ENCODE assay signal across 27 cellular contexts in the genomic region with DNA sequence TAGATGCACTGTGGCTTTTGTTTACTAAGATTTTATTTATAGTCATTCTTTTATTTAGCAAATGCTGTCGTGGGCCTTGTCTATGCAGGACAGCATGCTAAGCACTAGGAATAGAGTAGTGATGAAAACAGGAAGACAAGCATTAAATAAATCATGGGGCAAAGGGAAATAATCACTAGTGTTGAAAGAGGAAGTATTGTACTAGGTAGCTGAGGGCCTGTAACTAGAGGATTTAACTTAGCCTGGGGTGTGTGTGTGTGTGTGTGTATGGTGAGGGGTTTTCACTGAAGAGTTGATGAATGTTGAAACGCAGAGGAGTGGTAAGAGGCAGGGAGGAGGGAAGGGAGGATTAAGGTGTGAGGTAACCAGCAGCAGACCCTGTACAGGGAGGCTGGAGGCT.
DNase-seq lines count a peak whose midpoint lies in the region; ATAC-seq, FAIRE-seq and TF ChIP-seq lines count a peak whose summit lies in the region.
"Had no signal": no experiment of that assay in that cellular context is flagged by ENCODE, and none has a peak within 500 bp of the region (broad histone marks: within the 10 kb centered on the region; RNA-seq: fewer than 3 reads in every experiment).

No MANE protein-coding gene starts in this region.

- H2BK20ac ChIP-seq in H1 (ENCODE audit: low read length) = no peak overlapping the region

- FAIRE-seq in H1 (lab: Jason Lieb, UNC) = no peak
- FAIRE-seq: A204.1, astrocyte had no signal

- H3K79me2 ChIP-seq in H1 (ENCODE audit: control insufficient read depth in 1 of 2, insufficient read depth in 2 of 2, low read length in 2 of 2) = no peaks in the 10 kb centered on the region

- no peak for ATAC-seq in activated naive CD8-positive, alpha-beta T cell treated with anti-CD3 and anti-CD28 coated beads, Interleukin-2, amount 50 U/mL, for 24 hours
- ATAC-seq in stimulated activated memory B cell treated with anti-CD40 and anti-IgM and Interleukin-4, amounts not matched to agents 10 μg/mL and 1 μg/mL and 100 μg/mL, for 72 hours = peak; percentile 27
- no peak for ATAC-seq in HG03565 (IDR thresholded peaks at IDR 0.05; ENCODE audit: unreplicated experiment)
- ATAC-seq: activated CD4-positive, CD25-positive, alpha-beta regulatory T cell treated with anti-CD3 and anti-CD28 coated beads, Interleukin-2, amount 50 U/mL, for 24 hours; activated naive CD4-positive, alpha-beta T cell treated with anti-CD3 and anti-CD28 coated beads, Interleukin-2, amount 50 U/mL, for 72 hours; T-cell had no signal

- no peaks in the 10 kb centered on the region for H3K36me3 Mint-ChIP-seq in activated naive CD8-positive, alpha-beta T cell treated with anti-CD3 and anti-CD28 coated beads, Interleukin-2, amount 50 U/mL, for 24 hours (ENCODE audit: low read depth)
- no peaks in the 10 kb centered on the region for H3K36me3 Mint-ChIP-seq in activated naive CD8-positive, alpha-beta T cell treated with anti-CD3 and anti-CD28 coated beads for 36 hours
- no peaks in the 10 kb centered on the region for H3K36me3 Mint-ChIP-seq in stimulated activated memory B cell treated with anti-CD40 and anti-IgM and Interleukin-4, amounts not matched to agents 10 μg/mL and 1 μg/mL and 100 μg/mL, for 72 hours
- H3K36me3 Mint-ChIP-seq: activated CD4-positive, alpha-beta memory T cell treated with anti-CD3 and anti-CD28 coated beads for 36 hours; activated naive CD4-positive, alpha-beta T cell treated with anti-CD3 and anti-CD28 coated beads, Interleukin-2, amount 50 U/mL, for 72 hours; T-cell had no signal

- POLR2A ChIA-PET in H1 (lab: Charles Lee; ENCODE audit: partially characterized antibody) = no interaction called here

- H4K91ac ChIP-seq in H1 (replicated peaks; ENCODE audit: insufficient read length, low read length) = peak overlapping the region; percentile 27

- no peak overlapping the region for H4K5ac ChIP-seq in H1 (ENCODE audit: insufficient read length, low read depth, low read length)

- TF ChIP-seq CTCF in H1 (IDR thresholded peaks at IDR 0.05; ENCODE audit: control extremely low read depth in 1 of 3, insufficient read depth in 1 of 3, low read depth in 1 of 3, low read length in 3 of 3) (no peak), BE2C (IDR thresholded peaks at IDR 0.05; ENCODE audit: low read depth, low read length) (no peak)

- H3K4me1 Mint-ChIP-seq in activated naive CD8-positive, alpha-beta T cell treated with anti-CD3 and anti-CD28 coated beads, Interleukin-2, amount 50 U/mL, for 24 hours = peaks cover 4% of the 10 kb centered on the region
- H3K4me1 Mint-ChIP-seq in activated naive CD8-positive, alpha-beta T cell treated with anti-CD3 and anti-CD28 coated beads for 36 hours = no peaks in the 10 kb centered on the region
- H3K4me1 Mint-ChIP-seq in stimulated activated memory B cell treated with anti-CD40 and anti-IgM and Interleukin-4, amounts not matched to agents 10 μg/mL and 1 μg/mL and 100 μg/mL, for 72 hours = peaks cover 10% of the 10 kb centered on the region

- H3K27me3 Mint-ChIP-seq in activated naive CD8-positive, alpha-beta T cell treated with anti-CD3 and anti-CD28 coated beads, Interleukin-2, amount 50 U/mL, for 24 hours = peaks cover 7% of the 10 kb centered on the region
- peaks cover 11% of the 10 kb centered on the region for H3K27me3 Mint-ChIP-seq in activated naive CD8-positive, alpha-beta T cell treated with anti-CD3 and anti-CD28 coated beads for 36 hours
- no peaks in the 10 kb centered on the region for H3K27me3 Mint-ChIP-seq in stimulated activated memory B cell treated with anti-CD40 and anti-IgM and Interleukin-4, amounts not matched to agents 10 μg/mL and 1 μg/mL and 100 μg/mL, for 72 hours

- H3K27me3 ChIP-seq in H1 (replicated peaks in 1 of 4; ENCODE audit: control insufficient read depth in 3 of 4, extremely low read depth in 1 of 4, insufficient read depth in 3 of 4, low read length in 3 of 4) = peaks cover 0 to 2% (median 0%) of the 10 kb centered on the region in 4 experiments; a peak in 1 of 7 replicates
- H3K27me3 ChIP-seq in BE2C = no peaks in the 10 kb centered on the region
- H3K27me3 ChIP-seq: suprapubic skin, uterus had no signal

- no peak overlapping the region for H3K18ac ChIP-seq in H1 (ENCODE audit: extremely low read depth, low read length)

- H3K56ac ChIP-seq in H1 (replicated peaks; ENCODE audit: insufficient read length, low read depth, low read length) = no peak overlapping the region

- no peak overlapping the region for H2BK120ac ChIP-seq in H1 (replicated peaks; ENCODE audit: low read depth, low read length)

- no peaks in the 10 kb centered on the region for H3K79me1 ChIP-seq in H1 (ENCODE audit: low read depth, low read length)

- DNase-seq in activated naive CD8-positive, alpha-beta T cell treated with anti-CD3 and anti-CD28 coated beads, Interleukin-2, amount 50 U/mL, for 24 hours = no peak
- DNase-seq in activated naive CD8-positive, alpha-beta T cell treated with anti-CD3 and anti-CD28 coated beads for 36 hours = no peak
- peak; percentile 90 for DNase-seq in NOMO-1 treated with dmso at 0.1 percent for 144 hours (lab: John Stamatoyannopoulos, UW; ENCODE audit: unreplicated experiment)
- no peak for DNase-seq in H1 (ENCODE audit: low read depth in 1 of 2, low spot score in 2 of 2)
- DNase-seq in GOT3 (lab: John Stamatoyannopoulos, UW) = no peak
- DNase-seq in BE2C = no peak
- DNase-seq: activated CD4-positive, alpha-beta memory T cell treated with anti-CD3 and anti-CD28 coated beads for 36 hours; central memory CD4-positive, alpha-beta T cell; DMS79 treated with DMSO at 0.1 percent for 48 hours; mammary epithelial cell; NCI-H146; NCI-H2171; NCI-H526; nucleus accumbens; stimulated activated CD4-positive, alpha-beta T cell treated with anti-CD3 and anti-CD28 coated beads, Interleukin-1b, Interleukin-23, amount 100 ng/mL, for 48 hours; T-cell; uterus had no signal

- TF ChIP-seq RAD21 in H1 (IDR thresholded peaks at IDR 0.05 in 1 of 2, conservative IDR thresholded peaks at IDR 0.05 in 1 of 2; ENCODE audit: low read depth in 2 of 2, low read length in 2 of 2) = no peak

- no peak overlapping the region for H3K4me2 ChIP-seq in H1 (ENCODE audit: insufficient read depth in 1 of 2, low read depth in 2 of 2, low read length in 2 of 2)

- no peak overlapping the region for H3K23ac ChIP-seq in H1 (ENCODE audit: insufficient read length)

- H2BK5ac ChIP-seq in H1 (ENCODE audit: low read depth, low read length) = no peak overlapping the region

- peak overlapping the region; percentile 5 for H3K27ac Mint-ChIP-seq in activated naive CD8-positive, alpha-beta T cell treated with anti-CD3 and anti-CD28 coated beads, Interleukin-2, amount 50 U/mL, for 24 hours
- H3K27ac Mint-ChIP-seq in activated naive CD8-positive, alpha-beta T cell treated with anti-CD3 and anti-CD28 coated beads for 36 hours = no peak overlapping the region
- peak overlapping the region; percentile 14 for H3K27ac Mint-ChIP-seq in stimulated activated memory B cell treated with anti-CD40 and anti-IgM and Interleukin-4, amounts not matched to agents 10 μg/mL and 1 μg/mL and 100 μg/mL, for 72 hours
- H3K27ac Mint-ChIP-seq: activated CD4-positive, alpha-beta memory T cell treated with anti-CD3 and anti-CD28 coated beads for 36 hours; activated naive CD4-positive, alpha-beta T cell treated with anti-CD3 and anti-CD28 coated beads, Interleukin-2, amount 50 U/mL, for 72 hours; activated T-helper 2 cell treated with anti-CD3 and anti-CD28 coated beads, Interferon-gamma antibody, Interleukin-2, Interleukin-4, amounts not matched to agents 10 μg/mL and 5 μg/mL and 100 μg/mL, durations not matched to agents 14 hours and 24 hours and 36 hours; T-cell had no signal

- H2AFZ ChIP-seq in H1 (ENCODE audit: low read length) = no peak overlapping the region

- CTCF ChIA-PET in H1 (lab: Charles Lee; ENCODE audit: partially characterized antibody) = no interaction called here

- H2BK12ac ChIP-seq in H1 (ENCODE audit: low read depth, low read length) = no peak overlapping the region; the same call in 1 of the 2 replicates

- H2AK5ac ChIP-seq in H1 (ENCODE audit: low read depth, low read length) = no peak overlapping the region; the same call in 1 of the 2 replicates

- no peaks in the 10 kb centered on the region for H4K20me1 ChIP-seq in H1 (replicated peaks in 1 of 2; ENCODE audit: control insufficient read depth in 1 of 2, insufficient read depth in 2 of 2, low read length in 2 of 2)

- WGBS in H1 (ENCODE audit: extremely low coverage in 1 of 2, insufficient coverage in 1 of 2, insufficient read length in 1 of 2, insufficient replicate concordance in 2 of 2, low coverage in 1 of 2, low lambda C conversion rate in 2 of 2, missing lambda C conversion rate in 1 of 2), 2 experiments = 82% methylated on average over 2 of the region's 2 CpGs; no CpG with 5 or more reads in 1 of the 2 experiments

- TF ChIP-seq POLR2A in H1 (IDR thresholded peaks at IDR 0.05; ENCODE audit: control extremely low read depth in 1 of 2, low read depth in 2 of 2, low read length in 2 of 2) = no peak

- H3K4ac ChIP-seq in H1 (replicated peaks; ENCODE audit: insufficient read length, low read depth, low read length) = no peak overlapping the region

- H3K9ac ChIP-seq in H1 (replicated peaks in 1 of 4; ENCODE audit: extremely low read depth in 1 of 4, low read depth in 3 of 4, low read length in 3 of 4) = no peak overlapping the region

- no peaks in the 10 kb centered on the region for H3K9me3 Mint-ChIP-seq in activated naive CD8-positive, alpha-beta T cell treated with anti-CD3 and anti-CD28 coated beads, Interleukin-2, amount 50 U/mL, for 24 hours
- H3K9me3 Mint-ChIP-seq in activated naive CD8-positive, alpha-beta T cell treated with anti-CD3 and anti-CD28 coated beads for 36 hours = no peaks in the 10 kb centered on the region
- H3K9me3 Mint-ChIP-seq in stimulated activated memory B cell treated with anti-CD40 and anti-IgM and Interleukin-4, amounts not matched to agents 10 μg/mL and 1 μg/mL and 100 μg/mL, for 72 hours = no peaks in the 10 kb centered on the region
- H3K9me3 Mint-ChIP-seq: activated CD4-positive, alpha-beta memory T cell treated with anti-CD3 and anti-CD28 coated beads for 36 hours; activated naive CD4-positive, alpha-beta T cell treated with anti-CD3 and anti-CD28 coated beads, Interleukin-2, amount 50 U/mL, for 72 hours; activated T-helper 2 cell treated with anti-CD3 and anti-CD28 coated beads, Interferon-gamma antibody, Interleukin-2, Interleukin-4, amounts not matched to agents 10 μg/mL and 5 μg/mL and 100 μg/mL, durations not matched to agents 14 hours and 24 hours and 36 hours; T-cell had no signal

- no peak overlapping the region for H3K27ac ChIP-seq in H1 (ENCODE audit: low read depth, low read length)
- H3K27ac ChIP-seq: skin epidermis, suprapubic skin, uterus had no signal

- no peak overlapping the region for H3K14ac ChIP-seq in H1 (ENCODE audit: insufficient read length)

- H3K23me2 ChIP-seq in H1 (ENCODE audit: low read depth, low read length) = no peaks in the 10 kb centered on the region; the same call in 1 of the 2 replicates

- H3K4me1 ChIP-seq in H1 (replicated peaks in 1 of 4; ENCODE audit: control insufficient read depth in 3 of 4, insufficient read depth in 4 of 4, low read length in 3 of 4) = no peaks in the 10 kb centered on the region
- no peaks in the 10 kb centered on the region for H3K4me1 ChIP-seq in BE2C
- H3K4me1 ChIP-seq: HAP-1, suprapubic skin, uterus had no signal

- H3K4me3 ChIP-seq in H1 (ENCODE audit: extremely low read depth in 1 of 4, insufficient read depth in 2 of 4, low read depth in 3 of 4, low read length in 4 of 4) (no peak overlapping the region), BE2C (ENCODE audit: low read depth, low read length) (no peak overlapping the region)
- H3K4me3 ChIP-seq: HAP-1, skin epidermis, suprapubic skin, uterus had no signal

- H3K36me3 ChIP-seq in H1 (ENCODE audit: control insufficient read depth in 2 of 4, insufficient read depth in 4 of 4, low read length in 3 of 4) (no peaks in the 10 kb centered on the region), BE2C (no peaks in the 10 kb centered on the region)
- H3K36me3 ChIP-seq: HAP-1, suprapubic skin, uterus had no signal

- no peak overlapping the region for H4K8ac ChIP-seq in H1 (ENCODE audit: extremely low read depth, insufficient read depth, low read length)

- TF ChIP-seq EP300 in H1 (IDR thresholded peaks at IDR 0.05; ENCODE audit: borderline replicate concordance in 1 of 2, low read depth in 2 of 2, low read length in 2 of 2) = no peak

- no peaks in the 10 kb centered on the region for H3K9me3 ChIP-seq in H1 (ENCODE audit: insufficient read depth in 2 of 2, low read depth in 1 of 2, low read length in 1 of 2)
- H3K9me3 ChIP-seq in BE2C = no peaks in the 10 kb centered on the region
- H3K9me3 ChIP-seq: HAP-1, suprapubic skin, uterus had no signal

- no peak overlapping the region for H3K4me3 Mint-ChIP-seq in activated naive CD8-positive, alpha-beta T cell treated with anti-CD3 and anti-CD28 coated beads, Interleukin-2, amount 50 U/mL, for 24 hours
- no peak overlapping the region for H3K4me3 Mint-ChIP-seq in activated naive CD8-positive, alpha-beta T cell treated with anti-CD3 and anti-CD28 coated beads for 36 hours
- no peak overlapping the region for H3K4me3 Mint-ChIP-seq in stimulated activated memory B cell treated with anti-CD40 and anti-IgM and Interleukin-4, amounts not matched to agents 10 μg/mL and 1 μg/mL and 100 μg/mL, for 72 hours
- H3K4me3 Mint-ChIP-seq: activated CD4-positive, alpha-beta memory T cell treated with anti-CD3 and anti-CD28 coated beads for 36 hours; T-cell had no signal

- no peak overlapping the region for H2BK15ac ChIP-seq in H1 (ENCODE audit: low read length)
